11 cellular contexts compared by ENCODE assay signal in the genomic region with DNA sequence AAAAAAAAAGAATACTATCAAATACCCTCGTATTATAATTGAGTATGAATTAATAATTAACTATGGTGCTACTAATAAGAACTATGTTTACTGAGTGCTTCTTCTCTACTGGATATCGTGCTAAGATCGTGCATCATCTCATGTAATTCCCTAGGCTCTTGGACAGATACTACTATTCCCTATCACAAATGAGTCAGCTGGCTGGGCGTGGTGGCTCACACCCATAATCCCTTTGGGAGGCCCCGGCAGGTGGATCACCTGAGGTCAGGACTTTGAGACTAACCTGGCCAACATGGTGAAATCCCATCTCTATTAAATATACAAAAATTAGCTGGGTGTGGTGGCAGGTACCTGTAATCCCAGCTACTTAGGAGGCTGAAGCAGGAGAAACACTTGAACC. TPM values are rescaled to one million over a fixed set of nuclear protein-coding genes. Genes with fewer than 3 reads are reported as not detected.
"Had no signal": no experiment of that assay in that cellular context is flagged by ENCODE, and none has a peak within 500 bp of the region (broad histone marks: within the 10 kb centered on the region; RNA-seq: fewer than 3 reads in every experiment).

No MANE protein-coding gene starts in this region.

RNA-seq across cellular contexts. Expression of gene CELA3B, which starts 9.1 kb away (rescaled TPM):
- total RNA-seq: OCI-LY7, PC-3, PC-9, Peyer's patch, Right ventricle myocardium inferior, Right ventricle myocardium superior, RPMI7951, SJCRH30, SJSA1, SK-MEL-5 had no signal
- polyA plus RNA-seq: SK-N-SH had no signal

RNA-seq across cellular contexts. Expression of gene CELA3A, which starts 15.6 kb away (rescaled TPM):
- total RNA-seq: OCI-LY7, PC-3, PC-9, Peyer's patch, Right ventricle myocardium inferior, Right ventricle myocardium superior, RPMI7951, SJSA1, SK-MEL-5 had no signal
- polyA plus RNA-seq: SK-N-SH had no signal
